Comparison of ENCODE assay signal across 18 cellular contexts in genomic region chrX:72130156-72130761, GRCh38. TPM values are rescaled to one million over a fixed set of nuclear protein-coding genes. Genes with fewer than 3 reads are reported as not detected.
A peak's percentile ranks its signal among the peaks of the same experiment; 100 is the strongest.
DNase-seq lines count a peak whose midpoint lies in the region; ATAC-seq, FAIRE-seq and TF ChIP-seq lines count a peak whose summit lies in the region.
"Had no signal": no experiment of that assay in that cellular context is flagged by ENCODE, and none has a peak within 500 bp of the region (broad histone marks: within the 10 kb centered on the region; RNA-seq: fewer than 3 reads in every experiment).

No MANE protein-coding gene starts in this region.

- DNase-seq in NT2/D1 (ENCODE audit: low read depth, low spot score) (no peak), endothelial cell of umbilical vein (ENCODE audit: low read depth, low spot score) (no peak), tibial nerve (ENCODE audit: low spot score in 2 of 2) (no peak), Right ventricle myocardium inferior (ENCODE audit: missing footprints) (no peak), KG1 (lab: John Stamatoyannopoulos, UW) (no peak)
- DNase-seq: activated CD4-positive, alpha-beta T cell treated with anti-CD3 and anti-CD28 coated beads for 48 hours; activated naive CD8-positive, alpha-beta T cell treated with anti-CD3 and anti-CD28 coated beads for 36 hours; activated T-cell treated with anti-CD3 and anti-CD28 coated beads, Interleukin-2, amount 50 U/mL, for 1 hour; central memory CD4-positive, alpha-beta T cell; GF-D8; islet precursor cell; KBM-7; NCI-H1105 treated with DMSO at 0.1 percent for 48 hours; NCI-H2227 treated with DMSO at 0.1 percent for 48 hours had no signal

- no peak for TF ChIP-seq EP300 in neural cell (conservative IDR thresholded peaks at IDR 0.05; ENCODE audit: poor library complexity, severe bottlenecking)
- no peak for TF ChIP-seq EP300 in tibial nerve (IDR thresholded peaks at IDR 0.05)

- H3K27me3 ChIP-seq in BLaER1 treated with 17β-estradiol and CSF1 and Interleukin-3, amounts not matched to agents 10 nM and 100 nM, result peaks cover 52 to 89% (median 72%) of the 10 kb centered on the region in 11 experiments
- H3K27me3 ChIP-seq in NT2/D1 (ENCODE audit: insufficient read depth, insufficient read length), result peaks cover 30% of the 10 kb centered on the region
- H3K27me3 ChIP-seq in endothelial cell of umbilical vein (ENCODE audit: control insufficient read depth in 2 of 2, insufficient read depth in 2 of 2, low read length in 2 of 2), result no peaks in the 10 kb centered on the region
- H3K27me3 ChIP-seq in neural cell (ENCODE audit: insufficient read depth, low read depth, low read length), result no peaks in the 10 kb centered on the region
- H3K27me3 ChIP-seq in tibial nerve, result peaks cover 0 to 14% of the 10 kb centered on the region in 2 donors

- dilution Hi-C loops in endothelial cell of umbilical vein (cut with MboI; ENCODE audit: extremely low pct_ligation_motif_present, low sequenced_read_pairs), result no loop called here

- peaks cover 0 to 21% (median 0%) of the 10 kb centered on the region in 11 experiments; a peak in 3 of 22 replicates for H3K36me3 ChIP-seq in BLaER1 treated with 17β-estradiol and CSF1 and Interleukin-3, amounts not matched to agents 10 nM and 100 nM
- H3K36me3 ChIP-seq in NT2/D1 (ENCODE audit: insufficient read depth, insufficient read length, low read length) (peaks cover 61% of the 10 kb centered on the region), endothelial cell of umbilical vein (ENCODE audit: control insufficient read depth in 2 of 2, extremely low read depth in 1 of 2, insufficient read depth in 2 of 2, low read length in 2 of 2) (peaks cover 6 to 11% of the 10 kb centered on the region in 2 experiments), neural cell (ENCODE audit: insufficient read depth, low read length) (no peaks in the 10 kb centered on the region), tibial nerve (no peaks in the 10 kb centered on the region)

- TF ChIP-seq POLR2A in endothelial cell of umbilical vein (IDR thresholded peaks at IDR 0.05; ENCODE audit: low read depth, low read length) (no peak), tibial nerve (IDR thresholded peaks at IDR 0.05) (no peak)

- no peak overlapping the region for H3K27ac ChIP-seq in BLaER1 treated with 17β-estradiol and CSF1 and Interleukin-3, amounts not matched to agents 10 nM and 100 nM
- H3K27ac ChIP-seq in endothelial cell of umbilical vein (ENCODE audit: insufficient read depth, low read depth, low read length), result no peak overlapping the region
- no peak overlapping the region for H3K27ac ChIP-seq in neural cell (ENCODE audit: low read length)
- H3K27ac ChIP-seq in tibial nerve, result peak overlapping the region in 1 of 4 donors; percentile 84

- H3K9me2 ChIP-seq in neural cell (ENCODE audit: insufficient read depth, low read length), result no peaks in the 10 kb centered on the region

- H3K4me1 ChIP-seq in BLaER1 treated with 17β-estradiol and CSF1 and Interleukin-3, amounts not matched to agents 10 nM and 100 nM, result peaks cover 10 to 66% (median 47%) of the 10 kb centered on the region in 10 experiments; a peak in 19 of 20 replicates
- H3K4me1 ChIP-seq in NT2/D1 (ENCODE audit: insufficient read depth, insufficient read length) (peaks cover 2% of the 10 kb centered on the region), endothelial cell of umbilical vein (ENCODE audit: control insufficient read depth, extremely low read depth, insufficient read depth, low read length) (peaks cover 34% of the 10 kb centered on the region), tibial nerve (peaks cover 0 to 42% (median 3%) of the 10 kb centered on the region in 4 donors)

- peak overlapping the region in 7 of 11 experiments; percentile 57 to 86 (median 64); a peak in 12 of 22 replicates for H3K4me2 ChIP-seq in BLaER1 treated with 17β-estradiol and CSF1 and Interleukin-3, amounts not matched to agents 10 nM and 100 nM
- peak overlapping the region; percentile 21 for H3K4me2 ChIP-seq in endothelial cell of umbilical vein (ENCODE audit: insufficient read depth, low read length)
- H3K4me2 ChIP-seq in neural cell (ENCODE audit: low read length), result no peak overlapping the region

- no peaks in the 10 kb centered on the region for H3F3A ChIP-seq in neural cell (ENCODE audit: insufficient read depth, low read length, poor library complexity, severe bottlenecking)

- POLR2A ChIA-PET in endothelial cell of umbilical vein (lab: Charles Lee), result no interaction called here

- TSS peak; percentile 19 for BruUV-seq in endothelial cell of umbilical vein (replicated peaks; lab: Mats Ljungman, UMichigan)

- CTCF ChIA-PET in endothelial cell of umbilical vein (lab: Charles Lee), result interaction anchor here (0.9 to 1.2 kb wide), 3 partner anchors 112 to 132 kb away, joined by 3 read pairs; no protein-coding TSS in a partner anchor

- H3K9me1 ChIP-seq in endothelial cell of umbilical vein (replicated peaks; ENCODE audit: control insufficient read depth, extremely low read depth, insufficient read depth, low read length), result no peaks in the 10 kb centered on the region

- TF ChIP-seq RAD21 in neural cell (conservative IDR thresholded peaks at IDR 0.05), result no peak

- FAIRE-seq in endothelial cell of umbilical vein (lab: Jason Lieb, UNC), result no peak

- peaks cover 9% of the 10 kb centered on the region for H3K79me2 ChIP-seq in endothelial cell of umbilical vein (ENCODE audit: control insufficient read depth, insufficient read depth, low read length)
- no peaks in the 10 kb centered on the region for H3K79me2 ChIP-seq in neural cell (replicated peaks; ENCODE audit: insufficient read depth, low read length)
- H3K79me2 ChIP-seq: parathyroid adenoma had no signal

- H2AFZ ChIP-seq in endothelial cell of umbilical vein (ENCODE audit: low read depth, low read length), result no peak overlapping the region
- H2AFZ ChIP-seq in neural cell (ENCODE audit: low read depth, low read length), result no peak overlapping the region

- 88 to 93% methylated on average over 4 to 12 of the region's 12 CpGs for WGBS in tibial nerve, 2 donors

- H3K9me3 ChIP-seq in BLaER1 treated with 17β-estradiol and CSF1 and Interleukin-3, amounts not matched to agents 10 nM and 100 nM (replicated peaks in 1 of 11), result peaks cover 0 to 14% (median 0%) of the 10 kb centered on the region in 11 experiments; a peak in 3 of 22 replicates
- H3K9me3 ChIP-seq in NT2/D1 (ENCODE audit: insufficient read depth, low read length), result no peaks in the 10 kb centered on the region
- no peaks in the 10 kb centered on the region for H3K9me3 ChIP-seq in endothelial cell of umbilical vein (replicated peaks; ENCODE audit: control insufficient read depth, insufficient read depth, low read length)
- H3K9me3 ChIP-seq in neural cell (ENCODE audit: low read length), result no peaks in the 10 kb centered on the region
- H3K9me3 ChIP-seq in tibial nerve, result no peaks in the 10 kb centered on the region

- no peak overlapping the region for H3K9ac ChIP-seq in BLaER1 treated with 17β-estradiol and CSF1 and Interleukin-3, amounts not matched to agents 10 nM and 100 nM
- no peak overlapping the region for H3K9ac ChIP-seq in NT2/D1 (ENCODE audit: insufficient read length, low read depth)
- no peak overlapping the region for H3K9ac ChIP-seq in endothelial cell of umbilical vein (replicated peaks; ENCODE audit: extremely low read depth, insufficient read depth, low read length)
- no peak overlapping the region for H3K9ac ChIP-seq in neural cell (ENCODE audit: low read length)
- H3K9ac ChIP-seq: parathyroid adenoma had no signal

- ATAC-seq in HG03139 (IDR thresholded peaks at IDR 0.05; ENCODE audit: unreplicated experiment), result no peak
- ATAC-seq in Right ventricle myocardium inferior, result no peak

- peak overlapping the region in 2 of 10 experiments; percentile 18 to 46; a peak in 3 of 20 replicates for H3K4me3 ChIP-seq in BLaER1 treated with 17β-estradiol and CSF1 and Interleukin-3, amounts not matched to agents 10 nM and 100 nM
- H3K4me3 ChIP-seq in NT2/D1 (ENCODE audit: insufficient read length, low read depth) (peak overlapping the region; percentile 18), endothelial cell of umbilical vein (replicated peaks in 1 of 3; ENCODE audit: insufficient read depth in 1 of 3, low read depth in 1 of 3, low read length in 3 of 3) (no peak overlapping the region), neural cell (ENCODE audit: low read length) (peak overlapping the region; percentile 69), tibial nerve (peak overlapping the region in 2 of 4 donors; percentile 55 to 60)

- peaks cover 0 to 57% (median 0%) of the 10 kb centered on the region in 11 experiments; a peak in 11 of 22 replicates for H4K20me1 ChIP-seq in BLaER1 treated with 17β-estradiol and CSF1 and Interleukin-3, amounts not matched to agents 10 nM and 100 nM
- no peaks in the 10 kb centered on the region for H4K20me1 ChIP-seq in endothelial cell of umbilical vein (replicated peaks; ENCODE audit: control insufficient read depth, extremely low read depth, insufficient read depth, low read length)
- no peaks in the 10 kb centered on the region for H4K20me1 ChIP-seq in neural cell (ENCODE audit: insufficient read depth)

- intact Hi-C loops in endothelial cell of umbilical vein (cut with micrococcal nuclease) (no loop called here), Right ventricle myocardium inferior (cut with DNase I) (no loop called here)

- no peak for TF ChIP-seq CTCF in endothelial cell of umbilical vein (IDR thresholded peaks at IDR 0.05; ENCODE audit: extremely low read depth in 1 of 2, insufficient read depth in 1 of 2, low read depth in 1 of 2, low read length in 2 of 2)
- TF ChIP-seq CTCF in neural cell (IDR thresholded peaks at IDR 0.05; ENCODE audit: poor library complexity, severe bottlenecking), result no peak
- no peak for TF ChIP-seq CTCF in tibial nerve (IDR thresholded peaks at IDR 0.05)

RNA-seq across cellular contexts. Expression of gene RTL5, which starts 1.5 kb away (rescaled TPM):
- total RNA-seq in endothelial cell of umbilical vein (1.7 and 2.1 TPM in 2 replicates), tibial nerve (10 to 100 TPM in 1 of 4 donors, 1 to 10 TPM in 3; 6.5 to 14.7 (median 7.8) TPM), Right ventricle myocardium inferior (2.4 TPM)
- polyA plus RNA-seq in endothelial cell of umbilical vein (0.99 and 1.0 TPM in 2 replicates), neural cell (10.5 and 16.8 TPM in 2 replicates)
- 1.1 and 1.4 TPM in 2 replicates for polyA plus RNA-seq in endothelial cell of umbilical vein (2011; cell fraction: cytosol; rRNA removed)
- 2.8 and 3.1 TPM in 2 replicates for polyA plus RNA-seq in endothelial cell of umbilical vein (2011; cell fraction: nucleus; rRNA removed)
- polyA plus RNA-seq in endothelial cell of umbilical vein (2012), result 1.9 and 2.1 TPM in 2 replicates
- polyA minus RNA-seq in endothelial cell of umbilical vein (1.2 and 1.6 TPM in 2 replicates), neural cell (11.7 and 13.4 TPM in 2 replicates)
- polyA minus RNA-seq in endothelial cell of umbilical vein (2011; cell fraction: cytosol; rRNA and poly(A)+ RNA removed), result not detected
- 0.87 and 0.91 TPM in 2 replicates for polyA minus RNA-seq in endothelial cell of umbilical vein (2011; cell fraction: nucleus; rRNA and poly(A)+ RNA removed)

RNA-seq across cellular contexts. Expression of gene PIN4, which starts 51.3 kb away (rescaled TPM):
- 9.9 and 10.4 TPM in 2 replicates for total RNA-seq in endothelial cell of umbilical vein
- polyA plus RNA-seq in endothelial cell of umbilical vein, result 2.1 and 4.5 TPM in 2 replicates
- 12.4 and 15.1 TPM in 2 replicates for polyA plus RNA-seq in endothelial cell of umbilical vein (2011; cell fraction: cytosol; rRNA removed)
- 5.8 and 6.1 TPM in 2 replicates for polyA plus RNA-seq in endothelial cell of umbilical vein (2011; cell fraction: nucleus; rRNA removed)
- polyA plus RNA-seq in endothelial cell of umbilical vein (2012), result 25.2 and 27.0 TPM in 2 replicates
- 1.8 and 2.1 TPM in 2 replicates for polyA minus RNA-seq in endothelial cell of umbilical vein
- polyA minus RNA-seq in endothelial cell of umbilical vein (2011; cell fraction: cytosol; rRNA and poly(A)+ RNA removed), result 5.9 TPM
- polyA minus RNA-seq in endothelial cell of umbilical vein (2011; cell fraction: nucleus; rRNA and poly(A)+ RNA removed), result 2.8 TPM in 2 replicates
- polyA plus RNA-seq in neural cell, result 40.7 and 49.3 TPM in 2 replicates
- polyA minus RNA-seq in neural cell, result 20.7 and 26.2 TPM in 2 replicates
- total RNA-seq in tibial nerve, result 10 to 100 TPM in 2 of 4 donors, 1 to 10 TPM in 2; 5.7 to 12.5 (median 8.6) TPM
- total RNA-seq in Right ventricle myocardium inferior, result 12.0 TPM

Comparison
In these comparisons a context has a peak if more than half of its experiments do, and no peak if none do; other contexts are left out.
1. H3K4me3 ChIP-seq: peak in NT2/D1 (single experiment) and neural cell (single experiment); none in endothelial cell of umbilical vein (0 of 3).